Comparison of ENCODE assay signal across 8 cellular contexts in genomic region chr19:37594982-37595382, GRCh38. TPM values are rescaled to one million over a fixed set of nuclear protein-coding genes. Genes with fewer than 3 reads are reported as not detected.
DNase-seq lines count a peak whose midpoint lies in the region; ATAC-seq, FAIRE-seq and TF ChIP-seq lines count a peak whose summit lies in the region.

No MANE protein-coding gene starts in this region.

- peaks cover 27% of the 10 kb centered on the region for H3K36me3 Mint-ChIP-seq in activated naive CD8-positive, alpha-beta T cell treated with anti-CD3 and anti-CD28 coated beads, Interleukin-2, amount 10 ng/mL, durations not matched to agents 7 days and 5 days

- TF ChIP-seq CTCF in RWPE2 (IDR thresholded peaks at IDR 0.05; ENCODE audit: poor library complexity, severe bottlenecking): no peak
- TF ChIP-seq CTCF in right atrium auricular region (IDR thresholded peaks at IDR 0.05): no peak
- TF ChIP-seq CTCF in sigmoid colon (IDR thresholded peaks at IDR 0.05): no peak

- intact Hi-C loops in sigmoid colon (cut with DNase I): loop anchor here (1.0 to 5.0 kb wide), 4 partner anchors 60 to 126 kb away; partner anchors contain the start of genes ZFP30, ZNF570 and ZNF793

- POLR2A ChIA-PET in activated naive CD8-positive, alpha-beta T cell treated with anti-CD3 and anti-CD28 coated beads, Interleukin-2, amount 10 ng/mL, durations not matched to agents 7 days and 5 days (lab: Charles Lee): interaction anchor here (0.6 to 2.3 kb wide), 18 partner anchors 18 to 1380 kb away, joined by 3 to 14 read pairs (median 4); partner anchors contain the start of genes ZFP30, ZNF146, ZNF345 and ZNF383

- ATAC-seq in HG02938 (IDR thresholded peaks at IDR 0.05; ENCODE audit: unreplicated experiment): peak; percentile 35
- peak; percentile 51 for ATAC-seq in RWPE2 (ENCODE audit: low read depth)
- peak; percentile 41 for ATAC-seq in activated naive CD8-positive, alpha-beta T cell treated with anti-CD3 and anti-CD28 coated beads, Interleukin-2, amount 10 ng/mL, durations not matched to agents 7 days and 5 days (ENCODE audit: low read depth)

- peak overlapping the region; percentile 96 for H3K27ac Mint-ChIP-seq in activated naive CD8-positive, alpha-beta T cell treated with anti-CD3 and anti-CD28 coated beads, Interleukin-2, amount 10 ng/mL, durations not matched to agents 7 days and 5 days

- H3K4me1 ChIP-seq in RWPE2 (ENCODE audit: insufficient read depth, poor library complexity, severe bottlenecking) (no peaks in the 10 kb centered on the region), right atrium auricular region (peaks cover 0 to 21% of the 10 kb centered on the region in 2 donors), sigmoid colon (peaks cover 0 to 18% (median 17%) of the 10 kb centered on the region in 4 donors)

- TF ChIP-seq POLR2A in sigmoid colon (IDR thresholded peaks at IDR 0.05): no peak

- H3K9me3 Mint-ChIP-seq in activated naive CD8-positive, alpha-beta T cell treated with anti-CD3 and anti-CD28 coated beads, Interleukin-2, amount 10 ng/mL, durations not matched to agents 7 days and 5 days: peaks cover 22% of the 10 kb centered on the region

- peaks cover 3% of the 10 kb centered on the region for H3K9me3 ChIP-seq in RWPE2 (ENCODE audit: severe bottlenecking)
- H3K9me3 ChIP-seq in right atrium auricular region: peaks cover 0 to 5% of the 10 kb centered on the region in 2 donors
- H3K9me3 ChIP-seq in sigmoid colon: peaks cover 0 to 2% (median 0%) of the 10 kb centered on the region in 4 donors

- peak; percentile 38 for FAIRE-seq in GM18507 (lab: Jason Lieb, UNC)

- no peaks in the 10 kb centered on the region for H3K36me3 ChIP-seq in RWPE2 (ENCODE audit: low read depth)
- peaks cover 16% of the 10 kb centered on the region for H3K36me3 ChIP-seq in right atrium auricular region
- peaks cover 0 to 19% (median 1%) of the 10 kb centered on the region in 4 donors for H3K36me3 ChIP-seq in sigmoid colon

- H3K27me3 ChIP-seq in RWPE2 (ENCODE audit: insufficient read depth, poor library complexity, severe bottlenecking) (no peaks in the 10 kb centered on the region), right atrium auricular region (no peaks in the 10 kb centered on the region), sigmoid colon (no peaks in the 10 kb centered on the region)

- no peak for TF ChIP-seq EP300 in sigmoid colon (IDR thresholded peaks at IDR 0.05)

- H3K27me3 Mint-ChIP-seq in activated naive CD8-positive, alpha-beta T cell treated with anti-CD3 and anti-CD28 coated beads, Interleukin-2, amount 10 ng/mL, durations not matched to agents 7 days and 5 days: no peaks in the 10 kb centered on the region

- DNase-seq in GM18507 (ENCODE audit: extremely low spot score, insufficient read length, low read depth) (no peak), RWPE2 (ENCODE audit: low spot score) (peak; percentile 57), right atrium auricular region (ENCODE audit: low spot score) (peak; percentile 83), sigmoid colon (peak; percentile 88), NCI-H2171 (lab: John Stamatoyannopoulos, UW) (no peak), OCI-M2 (lab: John Stamatoyannopoulos, UW; ENCODE audit: unreplicated experiment) (no peak)
- peak; percentile 66 for DNase-seq in activated naive CD8-positive, alpha-beta T cell treated with anti-CD3 and anti-CD28 coated beads, Interleukin-2, amount 10 ng/mL, durations not matched to agents 7 days and 5 days

- H3K4me3 ChIP-seq in RWPE2 (ENCODE audit: severe bottlenecking) (peak overlapping the region; percentile 59), right atrium auricular region (peak overlapping the region; percentile 78 to 80), sigmoid colon (peak overlapping the region; percentile 53 to 88 (median 69))

- peak overlapping the region; percentile 92 for H3K4me3 Mint-ChIP-seq in activated naive CD8-positive, alpha-beta T cell treated with anti-CD3 and anti-CD28 coated beads, Interleukin-2, amount 10 ng/mL, durations not matched to agents 7 days and 5 days

- H3K27ac ChIP-seq in RWPE2 (ENCODE audit: poor library complexity, severe bottlenecking): peak overlapping the region; percentile 67
- H3K27ac ChIP-seq in right atrium auricular region: peak overlapping the region; percentile 95
- peak overlapping the region; percentile 90 to 92 (median 92) for H3K27ac ChIP-seq in sigmoid colon

- WGBS in sigmoid colon, 2 donors: 0 to 1% methylated on average over 20 of the region's 20 CpGs

- peaks cover 14% of the 10 kb centered on the region for H3K4me1 Mint-ChIP-seq in activated naive CD8-positive, alpha-beta T cell treated with anti-CD3 and anti-CD28 coated beads, Interleukin-2, amount 10 ng/mL, durations not matched to agents 7 days and 5 days

RNA-seq across cellular contexts. Expression of gene ZNF540, which starts 0.3 kb away (rescaled TPM):
- 1 to 10 TPM; 7.7 to 8.2 TPM for total RNA-seq in activated naive CD8-positive, alpha-beta T cell treated with anti-CD3 and anti-CD28 coated beads, Interleukin-2, amount 10 ng/mL, durations not matched to agents 7 days and 5 days
- total RNA-seq in right atrium auricular region: 1 to 10 TPM; 2.6 to 3.7 TPM
- 1 to 10 TPM; 6.4 to 8.0 (median 7.1) TPM for total RNA-seq in sigmoid colon
- 1 to 10 TPM in 1 of 3 donors, under 1 TPM in 1, not detected in 1; 0.60 to 2.1 TPM for polyA plus RNA-seq in sigmoid colon

RNA-seq across cellular contexts. Expression of gene ZNF571, which starts 0.4 kb away (rescaled TPM):
- 1 to 10 TPM; 5.5 to 5.9 TPM for total RNA-seq in activated naive CD8-positive, alpha-beta T cell treated with anti-CD3 and anti-CD28 coated beads, Interleukin-2, amount 10 ng/mL, durations not matched to agents 7 days and 5 days
- total RNA-seq in right atrium auricular region (1 to 10 TPM; 2.3 to 2.7 TPM), sigmoid colon (10 to 100 TPM in 1 of 4 donors, 1 to 10 TPM in 3; 3.1 to 11.4 (median 5.2) TPM)
- polyA plus RNA-seq in sigmoid colon: 1 to 10 TPM; 1.2 to 2.1 (median 1.6) TPM

Comparison
In these comparisons a context has a peak if more than half of its experiments do, and no peak if none do; other contexts are left out.
1. DNase-seq: peak in RWPE2 (single experiment), activated naive CD8-positive, alpha-beta T cell treated with anti-CD3 and anti-CD28 coated beads, Interleukin-2, amount 10 ng/mL, durations not matched to agents 7 days and 5 days (single experiment), right atrium auricular region (single experiment) and sigmoid colon (single experiment); none in GM18507 (single experiment), NCI-H2171 (single experiment) and OCI-M2 (single experiment).
2. Peak in every context shown above with its lines, with median percentiles within 50 percentile points of each other: ATAC-seq, H3K27ac ChIP-seq and H3K4me3 ChIP-seq.